In the genomic region with DNA sequence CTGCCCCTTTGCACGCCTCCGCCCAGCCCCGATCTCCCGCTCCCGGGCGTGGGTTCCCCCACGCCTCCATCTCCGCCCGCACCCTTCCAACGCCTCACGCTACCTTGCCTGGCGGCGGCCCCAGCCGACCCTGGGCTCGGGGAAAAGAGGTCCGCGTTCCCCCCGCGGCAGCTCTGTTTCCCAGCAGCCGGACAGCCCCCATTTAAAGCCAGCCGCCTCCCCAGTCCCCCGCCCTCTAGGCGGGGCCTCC, we compare ENCODE assay signal across 1 cellular context.
TF ChIP-seq lines count a peak whose summit lies in the region.

A gene with protein sequence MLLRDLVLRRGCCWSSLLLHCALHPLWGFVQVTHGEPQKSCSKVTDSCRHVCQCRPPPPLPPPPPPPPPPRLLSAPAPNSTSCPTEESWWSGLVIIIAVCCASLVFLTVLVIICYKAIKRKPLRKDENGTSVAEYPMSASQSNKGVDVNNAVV (minus strand): TSS at position 179 of the 250 bp plus-strand sequence. CDS start 767 bp downstream, outside the sequence.

TF ChIP-seq in SK-N-SH treated with all-trans-retinoic acid at 6 μM for 48 hours, 23 proteins besides CTCF, POLR2A, EP300 and RAD21 (continued from another document):
- TF ChIP-seq, protein P1, sequence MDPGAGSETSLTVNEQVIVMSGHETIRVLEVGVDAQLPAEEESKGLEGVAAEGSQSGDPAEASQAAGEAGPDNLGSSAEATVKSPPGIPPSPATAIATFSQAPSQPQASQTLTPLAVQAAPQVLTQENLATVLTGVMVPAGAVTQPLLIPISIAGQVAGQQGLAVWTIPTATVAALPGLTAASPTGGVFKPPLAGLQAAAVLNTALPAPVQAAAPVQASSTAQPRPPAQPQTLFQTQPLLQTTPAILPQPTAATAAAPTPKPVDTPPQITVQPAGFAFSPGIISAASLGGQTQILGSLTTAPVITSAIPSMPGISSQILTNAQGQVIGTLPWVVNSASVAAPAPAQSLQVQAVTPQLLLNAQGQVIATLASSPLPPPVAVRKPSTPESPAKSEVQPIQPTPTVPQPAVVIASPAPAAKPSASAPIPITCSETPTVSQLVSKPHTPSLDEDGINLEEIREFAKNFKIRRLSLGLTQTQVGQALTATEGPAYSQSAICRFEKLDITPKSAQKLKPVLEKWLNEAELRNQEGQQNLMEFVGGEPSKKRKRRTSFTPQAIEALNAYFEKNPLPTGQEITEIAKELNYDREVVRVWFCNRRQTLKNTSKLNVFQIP (CRISPR knock-in tag; IDR thresholded peaks at IDR 0.05; ENCODE audit: borderline replicate concordance, low read depth), result no peak
- TF ChIP-seq ZFP30 (CRISPR knock-in tag; IDR thresholded peaks at IDR 0.05), result no peak
TF ChIP-seq in SK-N-SH treated with all-trans-retinoic acid at 6 μM for 48 hours: peak in this region for 0.
